Comparison of ENCODE assay signal across 13 cellular contexts in genomic region chr16:84753412-84754325, GRCh38. TPM values are rescaled to one million over a fixed set of nuclear protein-coding genes. Genes with fewer than 3 reads are reported as not detected.
A peak's percentile ranks its signal among the peaks of the same experiment; 100 is the strongest.
DNase-seq lines count a peak whose midpoint lies in the region; ATAC-seq lines count a peak whose summit lies in the region.
"Had no signal": no experiment of that assay in that cellular context is flagged by ENCODE, and none has a peak within 500 bp of the region (broad histone marks: within the 10 kb centered on the region; RNA-seq: fewer than 3 reads in every experiment).

No MANE protein-coding gene starts in this region.

- ATAC-seq in Right ventricle myocardium inferior (peak; percentile 22), T-helper 17 cell (no peak), left lobe of liver (peak; percentile 22)

- H3K36me3 Mint-ChIP-seq in T-helper 17 cell (ENCODE audit: low read depth): no peaks in the 10 kb centered on the region

- H3K4me1 Mint-ChIP-seq in T-helper 17 cell: peaks cover 65% of the 10 kb centered on the region

- no peaks in the 10 kb centered on the region for H3K27me3 Mint-ChIP-seq in T-helper 17 cell

- H3K27ac Mint-ChIP-seq in T-helper 17 cell: peak overlapping the region; percentile 100

- intact Hi-C loops in Right ventricle myocardium inferior (cut with DNase I) (loop anchor here (1.0 to 5.0 kb wide), 3 partner anchors 199 to 334 kb away; no protein-coding TSS in a partner anchor), cardiac septum (cut with DNase I) (loop anchor here (1.0 to 5.0 kb wide), 2 partner anchors 199 to 217 kb away; no protein-coding TSS in a partner anchor)

- DNase-seq in Right ventricle myocardium inferior (ENCODE audit: missing footprints): no peak
- DNase-seq in cardiac septum (ENCODE audit: low spot score): no peak
- no peak for DNase-seq in T-helper 17 cell
- DNase-seq in left lobe of liver (ENCODE audit: low spot score): peak; percentile 40
- no peak for DNase-seq in HK-2 (ENCODE audit: unreplicated experiment)
- no peak for DNase-seq in Ammon's horn (ENCODE audit: low spot score)
- no peak for DNase-seq in DMS79 treated with DMSO at 0.1 percent for 48 hours (lab: John Stamatoyannopoulos, UW)
- DNase-seq in NCI-H345 (lab: John Stamatoyannopoulos, UW): no peak
- DNase-seq: lower lobe of right lung had no signal

- H3K4me3 Mint-ChIP-seq in T-helper 17 cell: peak overlapping the region; percentile 70

- H3K9me3 ChIP-seq in T-helper 17 cell (ENCODE audit: control insufficient read depth, low read length, poor library complexity, severe bottlenecking): no peaks in the 10 kb centered on the region
- H3K9me3 ChIP-seq: BE2C, heart left ventricle, lower lobe of right lung, psoas muscle, suprapubic skin had no signal

RNA-seq across cellular contexts. Expression of gene USP10, which starts 53.9 kb away (rescaled TPM):
- total RNA-seq in Right ventricle myocardium inferior (76.5 TPM), cardiac septum (53.8 TPM), T-helper 17 cell (100 to 1,000 TPM; 169 to 221 TPM), left lobe of liver (33.8 TPM)
